ENCODE assay signal across 8 cellular contexts in genomic region chr9:21443849-21444625, GRCh38. TPM values are rescaled to one million over a fixed set of nuclear protein-coding genes. Genes with fewer than 3 reads are reported as not detected.
DNase-seq lines count a peak whose midpoint lies in the region; ATAC-seq lines count a peak whose summit lies in the region.
"Had no signal": no experiment of that assay in that cellular context is flagged by ENCODE, and none has a peak within 500 bp of the region (broad histone marks: within the 10 kb centered on the region; RNA-seq: fewer than 3 reads in every experiment).

No MANE protein-coding gene starts in this region.

- ATAC-seq in GM18907 (IDR thresholded peaks at IDR 0.05; ENCODE audit: unreplicated experiment) (peak; percentile 96), HG02571 (IDR thresholded peaks at IDR 0.05; ENCODE audit: unreplicated experiment) (peak; percentile 72)
- ATAC-seq in naive thymus-derived CD4-positive, alpha-beta T cell = peak; percentile 95

- H3K27me3 Mint-ChIP-seq in naive thymus-derived CD4-positive, alpha-beta T cell = peaks cover 0 to 40% (median 0%) of the 10 kb centered on the region in 5 donors
- peaks cover 7% of the 10 kb centered on the region for H3K27me3 Mint-ChIP-seq in activated CD4-positive, alpha-beta memory T cell treated with anti-CD3 and anti-CD28 coated beads, Interleukin-2, amount 10 ng/mL, durations not matched to agents 7 days and 5 days

- CTCF ChIA-PET in naive thymus-derived CD4-positive, alpha-beta T cell (lab: Charles Lee) = interaction anchor here (1.1 to 1.2 kb wide), 2 partner anchors 10 to 11 kb away, joined by 3 read pairs; no protein-coding TSS in a partner anchor
- CTCF ChIA-PET in activated CD4-positive, alpha-beta memory T cell treated with anti-CD3 and anti-CD28 coated beads, Interleukin-2, amount 10 ng/mL, durations not matched to agents 7 days and 5 days (lab: Charles Lee) = interaction anchor here (1.7 kb wide), 1 partner anchor 10 kb away, joined by 7 read pairs; no protein-coding TSS in a partner anchor

- peak overlapping the region; percentile 6 to 69 (median 55) for H3K4me3 Mint-ChIP-seq in naive thymus-derived CD4-positive, alpha-beta T cell
- no peak overlapping the region for H3K4me3 Mint-ChIP-seq in activated CD4-positive, alpha-beta memory T cell treated with anti-CD3 and anti-CD28 coated beads, Interleukin-2, amount 10 ng/mL, durations not matched to agents 7 days and 5 days

- no peak overlapping the region for H3K4me3 ChIP-seq in naive thymus-derived CD4-positive, alpha-beta T cell (ENCODE audit: low read length)

- peaks cover 7 to 15% of the 10 kb centered on the region in 2 donors for H3K4me1 ChIP-seq in naive thymus-derived CD4-positive, alpha-beta T cell (ENCODE audit: control insufficient read depth in 2 of 2, insufficient read depth in 2 of 2, low read length in 2 of 2)

- no peaks in the 10 kb centered on the region for H3K9me3 ChIP-seq in naive thymus-derived CD4-positive, alpha-beta T cell (ENCODE audit: control insufficient read depth in 2 of 3, low read length in 3 of 3)

- POLR2A ChIA-PET in naive thymus-derived CD4-positive, alpha-beta T cell (lab: Charles Lee) = interaction anchor here (0.9 kb wide), 1 partner anchor 334 kb away, joined by 4 read pairs; no protein-coding TSS in a partner anchor
- POLR2A ChIA-PET in activated CD4-positive, alpha-beta memory T cell treated with anti-CD3 and anti-CD28 coated beads, Interleukin-2, amount 10 ng/mL, durations not matched to agents 7 days and 5 days (lab: Charles Lee) = no interaction called here

- H3K27me3 ChIP-seq in naive thymus-derived CD4-positive, alpha-beta T cell (ENCODE audit: control insufficient read depth in 2 of 2, insufficient read depth in 2 of 2, low read length in 2 of 2) = no peaks in the 10 kb centered on the region

- peak overlapping the region; percentile 9 to 92 (median 74) for H3K27ac Mint-ChIP-seq in naive thymus-derived CD4-positive, alpha-beta T cell
- H3K27ac Mint-ChIP-seq in activated CD4-positive, alpha-beta memory T cell treated with anti-CD3 and anti-CD28 coated beads, Interleukin-2, amount 10 ng/mL, durations not matched to agents 7 days and 5 days = no peak overlapping the region

- intact Hi-C loops in naive thymus-derived CD4-positive, alpha-beta T cell (cut with micrococcal nuclease) = no loop called here

- no peaks in the 10 kb centered on the region for H3K9me3 Mint-ChIP-seq in naive thymus-derived CD4-positive, alpha-beta T cell
- H3K9me3 Mint-ChIP-seq in activated CD4-positive, alpha-beta memory T cell treated with anti-CD3 and anti-CD28 coated beads, Interleukin-2, amount 10 ng/mL, durations not matched to agents 7 days and 5 days = no peaks in the 10 kb centered on the region

- no peaks in the 10 kb centered on the region for H3K36me3 ChIP-seq in naive thymus-derived CD4-positive, alpha-beta T cell (ENCODE audit: control insufficient read depth in 2 of 3, insufficient read depth in 3 of 3, low read length in 3 of 3)

- no peaks in the 10 kb centered on the region for H3K36me3 Mint-ChIP-seq in naive thymus-derived CD4-positive, alpha-beta T cell
- H3K36me3 Mint-ChIP-seq in activated CD4-positive, alpha-beta memory T cell treated with anti-CD3 and anti-CD28 coated beads, Interleukin-2, amount 10 ng/mL, durations not matched to agents 7 days and 5 days (ENCODE audit: low read depth) = no peaks in the 10 kb centered on the region

- in situ Hi-C loops in KBM-7 (cut with MboI; ENCODE audit: low pct_unique_long_range_greater_than_20kb, low sequenced_read_pairs) = no loop called here

- peak overlapping the region; percentile 32 for H3K27ac ChIP-seq in naive thymus-derived CD4-positive, alpha-beta T cell (ENCODE audit: low read depth, low read length)

- peaks cover 10 to 23% (median 16%) of the 10 kb centered on the region in 7 donors for H3K4me1 Mint-ChIP-seq in naive thymus-derived CD4-positive, alpha-beta T cell
- H3K4me1 Mint-ChIP-seq in activated CD4-positive, alpha-beta memory T cell treated with anti-CD3 and anti-CD28 coated beads, Interleukin-2, amount 10 ng/mL, durations not matched to agents 7 days and 5 days = peaks cover 14% of the 10 kb centered on the region

- DNase-seq in KBM-7 = peak; percentile 85
- DNase-seq in naive thymus-derived CD4-positive, alpha-beta T cell = peak in 7 of 9 donors; percentile 53 to 84 (median 79)
- DNase-seq in HK-2 (ENCODE audit: unreplicated experiment) = no peak
- DNase-seq in activated CD4-positive, alpha-beta memory T cell treated with anti-CD3 and anti-CD28 coated beads, Interleukin-2, amount 10 ng/mL, durations not matched to agents 7 days and 5 days = no peak
- DNase-seq in NCI-H82 (lab: John Stamatoyannopoulos, UW) = no peak
- DNase-seq: kidney glomerular epithelial cell had no signal

RNA-seq across cellular contexts. Expression of gene IFNA1, which starts 3.8 kb away (rescaled TPM):
- total RNA-seq in naive thymus-derived CD4-positive, alpha-beta T cell = not detected
- not detected for polyA plus RNA-seq in naive thymus-derived CD4-positive, alpha-beta T cell
- not detected for total RNA-seq in activated CD4-positive, alpha-beta memory T cell treated with anti-CD3 and anti-CD28 coated beads, Interleukin-2, amount 10 ng/mL, durations not matched to agents 7 days and 5 days

RNA-seq across cellular contexts. Expression of gene IFNA8, which starts 35.1 kb away (rescaled TPM):
- total RNA-seq in naive thymus-derived CD4-positive, alpha-beta T cell = not detected
- not detected for polyA plus RNA-seq in naive thymus-derived CD4-positive, alpha-beta T cell
- total RNA-seq in activated CD4-positive, alpha-beta memory T cell treated with anti-CD3 and anti-CD28 coated beads, Interleukin-2, amount 10 ng/mL, durations not matched to agents 7 days and 5 days = not detected

RNA-seq across cellular contexts. Expression of gene IFNE, which starts 38.1 kb away (rescaled TPM):
- total RNA-seq in naive thymus-derived CD4-positive, alpha-beta T cell = under 1 TPM in 2 of 5 experiments, not detected in 3; 0.46 to 0.76 TPM
- not detected for polyA plus RNA-seq in naive thymus-derived CD4-positive, alpha-beta T cell
- not detected for total RNA-seq in activated CD4-positive, alpha-beta memory T cell treated with anti-CD3 and anti-CD28 coated beads, Interleukin-2, amount 10 ng/mL, durations not matched to agents 7 days and 5 days

RNA-seq across cellular contexts. Expression of gene IFNA2, which starts 58.8 kb away (rescaled TPM):
- total RNA-seq in naive thymus-derived CD4-positive, alpha-beta T cell = not detected
- not detected for polyA plus RNA-seq in naive thymus-derived CD4-positive, alpha-beta T cell
- not detected for total RNA-seq in activated CD4-positive, alpha-beta memory T cell treated with anti-CD3 and anti-CD28 coated beads, Interleukin-2, amount 10 ng/mL, durations not matched to agents 7 days and 5 days

Comparison
In these comparisons a context has a peak if more than half of its experiments do, and no peak if none do; other contexts are left out.
1. DNase-seq: peak in KBM-7 (single experiment) and naive thymus-derived CD4-positive, alpha-beta T cell (7 of 9); none in HK-2 (single experiment), activated CD4-positive, alpha-beta memory T cell treated with anti-CD3 and anti-CD28 coated beads, Interleukin-2, amount 10 ng/mL, durations not matched to agents 7 days and 5 days (single experiment) and NCI-H82 (single experiment).
2. Peak in every context shown above with its lines, with median percentiles within 50 percentile points of each other: ATAC-seq.